Comparison of ENCODE assay signal across 20 cellular contexts in genomic region chr3:140854961-140855360, GRCh38.
"Had no signal": no experiment of that assay in that cellular context is flagged by ENCODE, and none has a peak within 500 bp of the region (broad histone marks: within the 10 kb centered on the region; RNA-seq: fewer than 3 reads in every experiment).

No MANE protein-coding gene starts in this region.

- H3K9me3 ChIP-seq: ovary, suprapubic skin, thyroid gland, upper lobe of right lung, vagina had no signal

- H3K4me1 ChIP-seq: heart right ventricle, suprapubic skin, thyroid gland, upper lobe of right lung, vagina had no signal

- H3K36me3 ChIP-seq: heart right ventricle, ovary, suprapubic skin, thyroid gland, upper lobe of right lung, vagina had no signal

- DNase-seq: effector CD4-positive, alpha-beta T cell; endodermal cell; heart right ventricle; hypothalamus; left colon; left ventricle myocardium superior; mesendoderm; naive thymus-derived CD8-positive, alpha-beta T cell; ovary; stimulated activated CD4-positive, alpha-beta T cell treated with anti-CD3 and anti-CD28 coated beads, Interleukin-4, amount 100 ng/mL, for 1 hour; stimulated activated CD8-positive, alpha-beta memory T cell treated with anti-CD3 and anti-CD28 coated beads, Interleukin-4, amount 100 ng/mL, for 48 hours; stimulated activated naive CD8-positive, alpha-beta T cell treated with anti-CD3 and anti-CD28 coated beads, Interleukin-15, Interleukin-2, amounts not matched to agents 100 U/mL and 50 U/mL, for 24 hours; thyroid gland; upper lobe of right lung had no signal

- H3K27me3 ChIP-seq: heart right ventricle, ovary, suprapubic skin, thyroid gland, upper lobe of right lung, vagina had no signal

- H3K27ac ChIP-seq: coronary artery, heart right ventricle, ovary, suprapubic skin, thyroid gland, upper lobe of right lung, vagina had no signal

- ATAC-seq: esophagus mucosa; heart right ventricle; left colon; left ventricle myocardium superior; naive thymus-derived CD8-positive, alpha-beta T cell; right cardiac atrium; stimulated activated effector memory CD8-positive, alpha-beta T cell treated with anti-CD3 and anti-CD28 coated beads, Interleukin-12 subunit alpha, Interleukin-12 subunit beta, amount 100 ng/mL, for 72 hours; stimulated activated naive CD8-positive, alpha-beta T cell treated with anti-CD3 and anti-CD28 coated beads, Interleukin-15, Interleukin-2, amounts not matched to agents 100 U/mL and 50 U/mL, for 24 hours; upper lobe of right lung had no signal

- H3K4me3 ChIP-seq: coronary artery, heart right ventricle, ovary, suprapubic skin, thyroid gland, upper lobe of right lung, vagina had no signal
